Comparison of ENCODE assay signal across 25 cellular contexts in the genomic region with DNA sequence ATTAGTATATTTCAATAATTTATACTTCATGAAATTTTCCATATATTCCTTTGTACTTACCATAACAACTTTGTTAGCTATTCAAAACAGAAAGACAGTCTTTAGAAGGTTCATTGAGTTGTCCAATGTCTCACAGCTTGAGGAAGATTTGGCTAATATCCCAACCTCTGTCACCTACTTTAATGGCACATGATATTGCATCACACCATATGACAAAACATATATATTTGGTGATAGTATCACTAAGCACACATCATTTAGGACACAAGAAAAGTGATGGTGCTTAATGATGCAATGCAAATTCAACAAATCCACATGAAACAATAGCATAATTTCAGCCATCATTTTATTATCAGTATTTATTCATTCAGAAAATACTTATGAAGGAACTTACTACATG.
"Had no signal": no experiment of that assay in that cellular context is flagged by ENCODE, and none has a peak within 500 bp of the region (broad histone marks: within the 10 kb centered on the region; RNA-seq: fewer than 3 reads in every experiment).

No MANE protein-coding gene starts in this region.

- H3K4me3 Mint-ChIP-seq: mesothelial cell of epicardium, naive B cell had no signal

- H3K27me3 ChIP-seq: dorsolateral prefrontal cortex, esophagus squamous epithelium, gastrocnemius medialis, heart right ventricle, left lung had no signal

- H3K4me1 ChIP-seq: esophagus squamous epithelium, gastrocnemius medialis, heart right ventricle, left lung, lower lobe of right lung had no signal

- H3K36me3 ChIP-seq: esophagus squamous epithelium, gastrocnemius medialis, heart right ventricle, left lung, lower lobe of right lung had no signal

- DNase-seq: dermis blood vessel endothelial cell; dorsolateral prefrontal cortex; effector CD4-positive, alpha-beta T cell; effector memory CD4-positive, alpha-beta T cell; esophagus squamous epithelium; foreskin fibroblast; foreskin melanocyte; gastrocnemius medialis; glutamatergic neuron; head of caudate nucleus; heart right ventricle; hippocampal formation; left cardiac atrium; left lung; left ventricle myocardium superior; lower lobe of right lung; mesenchymal stem cell; mucosa of descending colon; naive B cell had no signal

- FAIRE-seq: endothelial cell of umbilical vein, islet of Langerhans, keratinocyte had no signal

- H3K27ac ChIP-seq: coronary artery, dorsolateral prefrontal cortex, esophagus squamous epithelium, gastrocnemius medialis, heart right ventricle, left lung, lower lobe of right lung had no signal

- ATAC-seq: esophagus mucosa, gastrocnemius medialis, heart right ventricle, left cardiac atrium, left lung, left ventricle myocardium superior, lower lobe of right lung, mucosa of descending colon had no signal

- H3K9me3 ChIP-seq: esophagus squamous epithelium, gastrocnemius medialis, left lung, lower lobe of right lung, mucosa of descending colon had no signal

- H3K27me3 Mint-ChIP-seq: naive B cell had no signal

- H3K4me3 ChIP-seq: coronary artery, dorsolateral prefrontal cortex, esophagus squamous epithelium, gastrocnemius medialis, heart right ventricle, left lung, lower lobe of right lung, mucosa of descending colon had no signal

- H3K27ac Mint-ChIP-seq: mesothelial cell of epicardium, naive B cell had no signal

- H3K36me3 Mint-ChIP-seq: mesothelial cell of epicardium, naive B cell had no signal

- H3K9me3 Mint-ChIP-seq: mesothelial cell of epicardium had no signal

- H3K4me1 Mint-ChIP-seq: naive B cell had no signal
